ENCODE assay signal across 23 cellular contexts in the genomic region with DNA sequence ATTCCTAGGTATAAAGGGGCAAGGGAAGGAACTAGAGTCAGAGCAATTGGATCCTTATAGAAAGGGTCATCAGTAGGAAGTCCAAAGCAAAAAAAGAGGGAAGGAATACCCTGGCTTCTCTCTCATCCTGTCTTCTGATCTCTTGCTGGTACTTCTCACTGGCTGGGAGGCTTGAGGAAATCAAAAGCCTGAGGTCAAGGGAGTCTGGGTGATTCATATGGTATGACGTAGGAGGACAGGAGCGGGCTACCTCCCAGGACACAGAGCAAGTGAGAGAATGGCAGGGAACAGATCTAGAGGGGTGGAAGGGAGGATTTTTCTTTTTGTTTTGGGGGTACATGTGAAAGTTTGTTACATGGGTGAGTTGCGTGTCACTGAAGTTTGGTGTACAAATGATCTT.
"Had no signal": no experiment of that assay in that cellular context is flagged by ENCODE, and none has a peak within 500 bp of the region (broad histone marks: within the 10 kb centered on the region; RNA-seq: fewer than 3 reads in every experiment).

No MANE protein-coding gene starts in this region.

- H3K4me3 Mint-ChIP-seq: activated B cell treated with CpG ODN at 0.5 μM for 24 hours; activated CD4-positive, alpha-beta memory T cell treated with anti-CD3 and anti-CD28 coated beads, Interleukin-2, amount 10 ng/mL, durations not matched to agents 7 days and 5 days; activated CD8-positive, alpha-beta memory T cell treated with anti-CD3 and anti-CD28 coated beads, Interleukin-2, amount 10 ng/mL, durations not matched to agents 7 days and 5 days; activated naive CD8-positive, alpha-beta T cell; brain; memory B cell; naive thymus-derived CD8-positive, alpha-beta T cell; stimulated activated naive CD8-positive, alpha-beta T cell treated with anti-CD3 and anti-CD28 coated beads, Interleukin-15, amount 100 ng/mL, for 72 hours; T-helper 2 cell treated with Interferon-gamma antibody and Interleukin-4, amounts not matched to agents 5 μg/mL and 100 μg/mL, for 36 hours; type B pancreatic cell had no signal

- H3K27me3 Mint-ChIP-seq: activated B cell treated with CpG ODN at 0.5 μM for 24 hours; activated CD4-positive, alpha-beta memory T cell treated with anti-CD3 and anti-CD28 coated beads, Interleukin-2, amount 10 ng/mL, durations not matched to agents 7 days and 5 days; activated CD8-positive, alpha-beta memory T cell treated with anti-CD3 and anti-CD28 coated beads, Interleukin-2, amount 10 ng/mL, durations not matched to agents 7 days and 5 days; type B pancreatic cell had no signal

- H3K27ac Mint-ChIP-seq: activated B cell treated with CpG ODN at 0.5 μM for 24 hours; activated CD4-positive, alpha-beta memory T cell treated with anti-CD3 and anti-CD28 coated beads, Interleukin-2, amount 10 ng/mL, durations not matched to agents 7 days and 5 days; activated CD8-positive, alpha-beta memory T cell treated with anti-CD3 and anti-CD28 coated beads, Interleukin-2, amount 10 ng/mL, durations not matched to agents 7 days and 5 days; activated naive CD8-positive, alpha-beta T cell; brain; memory B cell; naive thymus-derived CD8-positive, alpha-beta T cell; T-helper 2 cell treated with Interferon-gamma antibody and Interleukin-4, amounts not matched to agents 5 μg/mL and 100 μg/mL, for 36 hours; type B pancreatic cell had no signal

- H3K36me3 ChIP-seq: esophagus squamous epithelium, ovary had no signal

- H3K9me3 Mint-ChIP-seq: activated B cell treated with CpG ODN at 0.5 μM for 24 hours; activated CD4-positive, alpha-beta memory T cell treated with anti-CD3 and anti-CD28 coated beads, Interleukin-2, amount 10 ng/mL, durations not matched to agents 7 days and 5 days; brain; memory B cell; naive thymus-derived CD8-positive, alpha-beta T cell; stimulated activated naive CD8-positive, alpha-beta T cell treated with anti-CD3 and anti-CD28 coated beads, Interleukin-15, amount 100 ng/mL, for 72 hours; T-helper 2 cell treated with Interferon-gamma antibody and Interleukin-4, amounts not matched to agents 5 μg/mL and 100 μg/mL, for 36 hours; type B pancreatic cell had no signal

- ATAC-seq: activated CD8-positive, alpha-beta memory T cell treated with anti-CD3 and anti-CD28 coated beads, Interleukin-2, amount 10 ng/mL, durations not matched to agents 7 days and 5 days; left ventricle myocardium superior; naive thymus-derived CD8-positive, alpha-beta T cell; sciatic nerve; stimulated activated naive CD8-positive, alpha-beta T cell treated with anti-CD3 and anti-CD28 coated beads, Interleukin-15, amount 100 ng/mL, for 72 hours had no signal

- H3K4me3 ChIP-seq: esophagus squamous epithelium, ovary, smooth muscle cell had no signal

- H3K9me3 ChIP-seq: esophagus squamous epithelium, ovary had no signal

- H3K27me3 ChIP-seq: esophagus squamous epithelium, ovary had no signal

- H3K4me1 ChIP-seq: esophagus squamous epithelium had no signal

- H3K27ac ChIP-seq: esophagus squamous epithelium, ovary had no signal

- H3K36me3 Mint-ChIP-seq: activated CD8-positive, alpha-beta memory T cell treated with anti-CD3 and anti-CD28 coated beads, Interleukin-2, amount 10 ng/mL, durations not matched to agents 7 days and 5 days; activated naive CD8-positive, alpha-beta T cell; brain; memory B cell; naive thymus-derived CD8-positive, alpha-beta T cell; type B pancreatic cell had no signal

- DNase-seq: activated B cell treated with CpG ODN at 0.5 μM for 24 hours; activated CD4-positive, alpha-beta memory T cell treated with anti-CD3 and anti-CD28 coated beads, Interleukin-2, amount 10 ng/mL, durations not matched to agents 7 days and 5 days; activated CD4-positive, alpha-beta T cell treated with anti-CD3 and anti-CD28 coated beads for 48 hours; activated CD8-positive, alpha-beta memory T cell treated with anti-CD3 and anti-CD28 coated beads, Interleukin-2, amount 10 ng/mL, durations not matched to agents 7 days and 5 days; amygdala; cerebellar nuclear complex; effector CD4-positive, alpha-beta T cell; esophagus squamous epithelium; foreskin melanocyte; hypothalamus; kidney; left ventricle myocardium superior; naive thymus-derived CD8-positive, alpha-beta T cell; ovary; stimulated activated CD4-positive, alpha-beta T cell treated with anti-CD3 and anti-CD28 coated beads, Interleukin-4, amount 100 ng/mL, for 1 hour; stimulated activated naive CD8-positive, alpha-beta T cell treated with anti-CD3 and anti-CD28 coated beads, Interleukin-15, amount 100 ng/mL, for 72 hours had no signal

- H3K4me1 Mint-ChIP-seq: activated CD4-positive, alpha-beta memory T cell treated with anti-CD3 and anti-CD28 coated beads, Interleukin-2, amount 10 ng/mL, durations not matched to agents 7 days and 5 days; activated CD8-positive, alpha-beta memory T cell treated with anti-CD3 and anti-CD28 coated beads, Interleukin-2, amount 10 ng/mL, durations not matched to agents 7 days and 5 days; brain; memory B cell; stimulated activated naive CD8-positive, alpha-beta T cell treated with anti-CD3 and anti-CD28 coated beads, Interleukin-15, amount 100 ng/mL, for 72 hours had no signal
